In genomic region chr12:120215357-120215735, GRCh38 we compare ENCODE assay signal across 16 cellular contexts.
"Had no signal": no experiment of that assay in that cellular context is flagged by ENCODE, and none has a peak within 500 bp of the region (broad histone marks: within the 10 kb centered on the region; RNA-seq: fewer than 3 reads in every experiment).

No MANE protein-coding gene starts in this region.

- ATAC-seq: activated CD4-positive, alpha-beta T cell treated with anti-CD3 and anti-CD28 coated beads for 36 hours; esophagus mucosa; left lobe of liver; naive thymus-derived CD8-positive, alpha-beta T cell; stimulated activated naive CD8-positive, alpha-beta T cell treated with anti-CD3 and anti-CD28 coated beads, Interleukin-15, Interleukin-2, amounts not matched to agents 100 U/mL and 50 U/mL, for 24 hours had no signal

- DNase-seq: activated CD4-positive, alpha-beta memory T cell treated with anti-CD3 and anti-CD28 coated beads for 36 hours; activated CD4-positive, alpha-beta T cell treated with anti-CD3 and anti-CD28 coated beads for 36 hours; naive thymus-derived CD8-positive, alpha-beta T cell; occipital lobe; stimulated activated CD4-positive, alpha-beta T cell treated with anti-CD3 and anti-CD28 coated beads, Interleukin-4, amount 100 ng/mL, for 24 hours; stimulated activated naive CD8-positive, alpha-beta T cell treated with anti-CD3 and anti-CD28 coated beads, Interleukin-15, Interleukin-2, amounts not matched to agents 100 U/mL and 50 U/mL, for 24 hours; trophoblast cell; WERI-Rb-1 had no signal

- H3K4me1 Mint-ChIP-seq: activated CD4-positive, alpha-beta T cell treated with anti-CD3 and anti-CD28 coated beads for 36 hours had no signal

- H3K9me3 Mint-ChIP-seq: activated CD4-positive, alpha-beta memory T cell treated with anti-CD3 and anti-CD28 coated beads for 36 hours; activated T-helper 1 cell treated with anti-CD3 and anti-CD28 coated beads, Interleukin-12 subunit alpha, Interleukin-12 subunit beta, Interleukin-2, Interleukin-4 antibody, amounts not matched to agents 30 ng/mL and 10 ng/mL and 1 ng/mL, durations not matched to agents 14 hours and 24 hours and 36 hours; naive thymus-derived CD8-positive, alpha-beta T cell; T-helper 1 cell treated with Interleukin-12 subunit alpha and Interleukin-12 subunit beta and Interleukin-4 antibody, amounts not matched to agents 30 μg/mL and 1 μg/mL, for 36 hours had no signal

- H3K27ac Mint-ChIP-seq: activated CD4-positive, alpha-beta memory T cell treated with anti-CD3 and anti-CD28 coated beads for 36 hours had no signal

- H3K27ac ChIP-seq: cardiac muscle cell, right atrium auricular region, skin epidermis, WERI-Rb-1 had no signal

- H3K4me1 ChIP-seq: right atrium auricular region had no signal

- H3K27me3 ChIP-seq: cardiac muscle cell, right atrium auricular region had no signal

- H3K27me3 Mint-ChIP-seq: activated CD4-positive, alpha-beta memory T cell treated with anti-CD3 and anti-CD28 coated beads for 36 hours; activated CD4-positive, alpha-beta T cell treated with anti-CD3 and anti-CD28 coated beads for 36 hours; naive thymus-derived CD8-positive, alpha-beta T cell; progenitor cell of endocrine pancreas had no signal

- H3K4me3 ChIP-seq: cardiac muscle cell, right atrium auricular region, skin epidermis had no signal

- H3K9me3 ChIP-seq: right atrium auricular region had no signal

- H3K4me3 Mint-ChIP-seq: activated CD4-positive, alpha-beta memory T cell treated with anti-CD3 and anti-CD28 coated beads for 36 hours; activated CD4-positive, alpha-beta T cell treated with anti-CD3 and anti-CD28 coated beads for 36 hours; activated T-helper 1 cell treated with anti-CD3 and anti-CD28 coated beads, Interleukin-12 subunit alpha, Interleukin-12 subunit beta, Interleukin-2, Interleukin-4 antibody, amounts not matched to agents 30 ng/mL and 10 ng/mL and 1 ng/mL, durations not matched to agents 14 hours and 24 hours and 36 hours; naive thymus-derived CD8-positive, alpha-beta T cell; T-helper 1 cell treated with Interleukin-12 subunit alpha and Interleukin-12 subunit beta and Interleukin-4 antibody, amounts not matched to agents 30 μg/mL and 1 μg/mL, for 36 hours had no signal
